In genomic region chrX:113833656-113834055, GRCh38 we compare ENCODE assay signal across 1 cellular context.
TF ChIP-seq lines count a peak whose summit lies in the region.

No MANE protein-coding gene starts in this region.

TF ChIP-seq in H1, 55 proteins besides CTCF, POLR2A, EP300 and RAD21 (continued from another document):
- TF ChIP-seq KDM1A (IDR thresholded peaks at IDR 0.05; ENCODE audit: borderline replicate concordance, low read length) (no peak), TEAD4 (IDR thresholded peaks at IDR 0.05; ENCODE audit: low read depth, low read length) (no peak), ATF3 (IDR thresholded peaks at IDR 0.05; ENCODE audit: insufficient read depth, low read depth, low read length) (no peak), HDAC6 (IDR thresholded peaks at IDR 0.05; ENCODE audit: low read depth, low read length) (no peak), CHD7 (IDR thresholded peaks at IDR 0.05; ENCODE audit: insufficient replicate concordance, low read length) (no peak), ASH2L (IDR thresholded peaks at IDR 0.05; ENCODE audit: low read length) (no peak), CHD2 (IDR thresholded peaks at IDR 0.05; ENCODE audit: low read length) (no peak), ZNF274 (IDR thresholded peaks at IDR 0.05; ENCODE audit: borderline replicate concordance, extremely low read depth, low read length) (no peak), RXRA (IDR thresholded peaks at IDR 0.05; ENCODE audit: insufficient read depth, low read depth, low read length) (no peak), RBBP5 (IDR thresholded peaks at IDR 0.05; ENCODE audit: borderline replicate concordance, low read depth, low read length) (no peak), SRF (IDR thresholded peaks at IDR 0.05; ENCODE audit: low read depth, low read length) (no peak)
